34 cellular contexts compared by ENCODE assay signal in the genomic region with DNA sequence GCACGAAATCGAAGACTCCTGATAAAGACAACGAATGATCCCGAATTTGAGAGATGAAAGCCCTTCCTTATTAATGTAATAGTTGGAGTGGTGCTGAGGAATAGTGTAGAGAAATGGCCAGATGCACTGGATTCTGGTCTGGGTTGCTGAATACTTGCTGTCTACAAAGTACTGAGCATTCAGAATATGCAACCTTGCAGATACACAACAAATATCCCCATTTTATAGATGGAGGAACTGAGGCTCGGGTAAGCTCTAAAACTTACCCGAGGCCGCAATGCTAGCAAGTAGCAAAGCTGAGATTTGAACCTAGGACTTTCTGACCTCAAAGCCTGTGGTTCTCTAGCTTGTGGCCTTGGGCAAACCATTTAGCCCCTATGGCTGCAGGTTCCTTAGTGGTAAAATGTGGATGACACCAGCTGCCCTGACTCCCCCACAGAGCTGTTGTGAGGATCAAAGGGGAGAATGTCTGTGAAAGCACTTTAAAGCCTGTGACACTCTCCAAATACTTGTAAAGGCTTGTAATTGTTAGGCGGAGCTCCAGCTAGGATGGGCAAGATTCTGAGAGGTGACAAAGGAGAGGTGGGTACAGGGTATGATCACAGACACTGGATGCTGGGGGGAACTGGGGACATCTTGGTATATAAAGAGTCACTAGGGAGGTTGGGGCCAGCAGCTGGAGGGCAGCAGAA. TPM values are rescaled to one million over a fixed set of nuclear protein-coding genes. Genes with fewer than 3 reads are reported as not detected.
A peak's percentile ranks its signal among the peaks of the same experiment; 100 is the strongest.
DNase-seq lines count a peak whose midpoint lies in the region; ATAC-seq, FAIRE-seq and TF ChIP-seq lines count a peak whose summit lies in the region.
"Had no signal": no experiment of that assay in that cellular context is flagged by ENCODE, and none has a peak within 500 bp of the region (broad histone marks: within the 10 kb centered on the region; RNA-seq: fewer than 3 reads in every experiment).

No MANE protein-coding gene starts in this region.

- no peak overlapping the region for H3K4ac ChIP-seq in trophoblast cell (ENCODE audit: low read depth, low read length)

- H2BK5ac ChIP-seq in trophoblast cell (ENCODE audit: low read depth, low read length, poor library complexity): no peak overlapping the region

- ATAC-seq in HepG2 (no peak), right lobe of liver (no peak), HG03159 (IDR thresholded peaks at IDR 0.05; ENCODE audit: unreplicated experiment) (no peak), GM18517 (IDR thresholded peaks at IDR 0.05; ENCODE audit: unreplicated experiment) (no peak)
- no peak for ATAC-seq in activated T-helper 17 cell treated with anti-CD3 and anti-CD28 coated beads, Interleukin-2, amount 50 U/mL, for 72 hours (replicated peaks)
- ATAC-seq: HCT116, left colon had no signal

- DNase-seq in HepG2 (ENCODE audit: low spot score): no peak
- DNase-seq in right lobe of liver: no peak
- peak; percentile 14 for DNase-seq in neural progenitor cell (ENCODE audit: low spot score)
- DNase-seq in trophoblast cell: no peak
- DNase-seq: activated naive CD4-positive, alpha-beta T cell treated with anti-CD3 and anti-CD28 coated beads, Interleukin-2, amount 50 U/mL, for 16 hours; anterior cingulate cortex; Caco-2; DMS53; effector CD4-positive, alpha-beta T cell; left colon; mammary epithelial cell; NCI-H1092; NCI-H187 treated with DMSO at 0.1 percent for 48 hours; NCI-H2171; RPMI8226; SJCRH30; small intestine; stimulated activated naive CD4-positive, alpha-beta T cell had no signal

- H3K27ac ChIP-seq in HepG2 (ENCODE audit: extremely low read length, insufficient read depth, low read length) (no peak overlapping the region), right lobe of liver (no peak overlapping the region), KOPT-K1 (ENCODE audit: low read depth, low read length, poor library complexity, severe bottlenecking) (peak overlapping the region; percentile 29), neural progenitor cell (no peak overlapping the region), trophoblast cell (ENCODE audit: low read depth, low read length) (no peak overlapping the region)
- H3K27ac ChIP-seq: cardiac muscle cell, epithelial cell of prostate, parathyroid adenoma, SJCRH30 had no signal

- peaks cover 12% of the 10 kb centered on the region for H3F3A ChIP-seq in neural progenitor cell (ENCODE audit: low read depth)

- no peak for FAIRE-seq in HepG2 (lab: Jason Lieb, UNC)
- FAIRE-seq: colon, G401.6, small intestine, TTC549 had no signal

- H3K27me3 Mint-ChIP-seq in activated T-helper 17 cell treated with anti-CD3 and anti-CD28 coated beads, Interleukin-2, amount 50 U/mL, for 72 hours: peaks cover 14% of the 10 kb centered on the region
- H3K27me3 Mint-ChIP-seq in neural progenitor cell (ENCODE audit: insufficient read depth, low read depth): peaks cover 7% of the 10 kb centered on the region

- H3K4me3 ChIP-seq in HepG2 (replicated peaks in 1 of 3; ENCODE audit: insufficient read depth in 1 of 3, low read depth in 2 of 3, low read length in 3 of 3) (no peak overlapping the region), right lobe of liver (no peak overlapping the region), neural progenitor cell (no peak overlapping the region), trophoblast cell (ENCODE audit: low read depth, low read length) (no peak overlapping the region)
- H3K4me3 ChIP-seq: cardiac muscle cell, SJCRH30 had no signal

- TF ChIP-seq CTCF in HepG2 (CRISPR knock-in tag; IDR thresholded peaks at IDR 0.05): no peak
- no peak for TF ChIP-seq CTCF in right lobe of liver (IDR thresholded peaks at IDR 0.05)
- TF ChIP-seq CTCF in neural progenitor cell (IDR thresholded peaks at IDR 0.05): no peak

- in situ Hi-C loops in HepG2 (cut with HindIII; ENCODE audit: extremely low pct_ligation_motif_present, low pct_unique_long_range_greater_than_20kb): no loop called here

- no peak overlapping the region for H2AFZ ChIP-seq in HepG2 (ENCODE audit: low read length)
- no peak overlapping the region for H2AFZ ChIP-seq in neural progenitor cell (replicated peaks)
- no peak overlapping the region for H2AFZ ChIP-seq in trophoblast cell (ENCODE audit: insufficient read depth, low read length, poor library complexity)
- H2AFZ ChIP-seq: parathyroid adenoma had no signal

- no peak overlapping the region for H4K12ac ChIP-seq in trophoblast cell (ENCODE audit: low read depth, low read length)

- no peak overlapping the region for H2BK12ac ChIP-seq in trophoblast cell (ENCODE audit: low read length)

- H3K9me3 Mint-ChIP-seq in activated T-helper 17 cell treated with anti-CD3 and anti-CD28 coated beads, Interleukin-2, amount 50 U/mL, for 72 hours: no peaks in the 10 kb centered on the region
- H3K9me3 Mint-ChIP-seq in neural progenitor cell: no peaks in the 10 kb centered on the region
- H3K9me3 Mint-ChIP-seq: neural crest cell had no signal

- H3K18ac ChIP-seq in trophoblast cell (ENCODE audit: low read length): no peak overlapping the region

- H3K14ac ChIP-seq in trophoblast cell (ENCODE audit: low read length): no peak overlapping the region

- intact Hi-C loops in HepG2 (cut with micrococcal nuclease; ENCODE audit: unreplicated experiment) (no loop called here), right lobe of liver (cut with DNase I) (no loop called here)

- BruUV-seq in HepG2 (replicated peaks; lab: Mats Ljungman, UMichigan): no TSS peak

- H3K4me1 Mint-ChIP-seq in activated T-helper 17 cell treated with anti-CD3 and anti-CD28 coated beads, Interleukin-2, amount 50 U/mL, for 72 hours: peaks cover 12% of the 10 kb centered on the region
- H3K4me1 Mint-ChIP-seq in neural progenitor cell: peaks cover 13% of the 10 kb centered on the region
- H3K4me1 Mint-ChIP-seq: CD14-positive monocyte, neural crest cell had no signal

- peak overlapping the region; percentile 60 for H3K27ac Mint-ChIP-seq in activated T-helper 17 cell treated with anti-CD3 and anti-CD28 coated beads, Interleukin-2, amount 50 U/mL, for 72 hours
- H3K27ac Mint-ChIP-seq in neural progenitor cell: no peak overlapping the region
- H3K27ac Mint-ChIP-seq: CD14-positive monocyte had no signal

- H2AK5ac ChIP-seq in trophoblast cell (ENCODE audit: low read length): no peak overlapping the region

- H2BK120ac ChIP-seq in trophoblast cell (ENCODE audit: insufficient read depth, low read length, poor library complexity): no peak overlapping the region

- H3K27me3 ChIP-seq in HepG2 (ENCODE audit: control insufficient read depth in 1 of 2, insufficient read depth in 2 of 2, low read length in 2 of 2): no peaks in the 10 kb centered on the region; a peak in 1 of 5 replicates
- no peaks in the 10 kb centered on the region for H3K27me3 ChIP-seq in right lobe of liver
- H3K27me3 ChIP-seq in neural progenitor cell: no peaks in the 10 kb centered on the region
- no peaks in the 10 kb centered on the region for H3K27me3 ChIP-seq in trophoblast cell (ENCODE audit: insufficient read depth, low read length)
- H3K27me3 ChIP-seq: cardiac muscle cell, SJCRH30 had no signal

- WGBS in HepG2 (ENCODE audit: low lambda C conversion rate): 42% methylated on average over 8 of the region's 8 CpGs
- WGBS in right lobe of liver (ENCODE audit: insufficient coverage, low coverage, low lambda C conversion rate, missing lambda C conversion rate): 84% methylated on average over 8 of the region's 8 CpGs
- WGBS in trophoblast cell (ENCODE audit: extremely low coverage, insufficient coverage, insufficient read length): no CpG with 5 or more reads among the region's 8 CpGs

- H3K79me1 ChIP-seq in trophoblast cell (ENCODE audit: low read length): no peaks in the 10 kb centered on the region

- POLR2A ChIA-PET in HepG2 (lab: Yijun Ruan, JAX): no interaction called here

- no peak overlapping the region for H4K91ac ChIP-seq in trophoblast cell (ENCODE audit: low read depth, low read length)

- no peak overlapping the region for H4K8ac ChIP-seq in trophoblast cell (ENCODE audit: low read depth, low read length)

- TF ChIP-seq RAD21 in HepG2 (CRISPR knock-in tag; IDR thresholded peaks at IDR 0.05): no peak

- H3K9me3 ChIP-seq in HepG2 (ENCODE audit: low read length) (no peaks in the 10 kb centered on the region), right lobe of liver (no peaks in the 10 kb centered on the region), KOPT-K1 (ENCODE audit: insufficient read depth, low read length, poor library complexity, severe bottlenecking) (no peaks in the 10 kb centered on the region), neural progenitor cell (ENCODE audit: low read depth) (no peaks in the 10 kb centered on the region), trophoblast cell (ENCODE audit: insufficient read depth, low read depth, low read length) (no peaks in the 10 kb centered on the region)
- H3K9me3 ChIP-seq: Caco-2, SJCRH30 had no signal

- H3K79me2 ChIP-seq in HepG2 (ENCODE audit: insufficient read depth, low read length): no peaks in the 10 kb centered on the region
- H3K79me2 ChIP-seq in neural progenitor cell (ENCODE audit: low read depth): no peaks in the 10 kb centered on the region
- H3K79me2 ChIP-seq in trophoblast cell (ENCODE audit: control insufficient read depth, insufficient read depth, low read length, poor library complexity): no peaks in the 10 kb centered on the region
- H3K79me2 ChIP-seq: parathyroid adenoma had no signal

- no peak for TF ChIP-seq POLR2A in HepG2 (IDR thresholded peaks at IDR 0.05; ENCODE audit: insufficient read depth in 1 of 2, low read depth in 2 of 2, low read length in 2 of 2)
- TF ChIP-seq POLR2A in right lobe of liver (IDR thresholded peaks at IDR 0.05): no peak

- H3K4me2 ChIP-seq in HepG2 (ENCODE audit: low read depth, low read length) (no peak overlapping the region), neural progenitor cell (no peak overlapping the region), trophoblast cell (ENCODE audit: low read length) (no peak overlapping the region)

- H3K9ac ChIP-seq in HepG2 (ENCODE audit: insufficient read depth, low read depth, low read length) (no peak overlapping the region), neural progenitor cell (no peak overlapping the region), trophoblast cell (ENCODE audit: low read length) (no peak overlapping the region)
- H3K9ac ChIP-seq: parathyroid adenoma had no signal

- H3K36me3 ChIP-seq in HepG2 (replicated peaks in 1 of 2; ENCODE audit: control insufficient read depth in 1 of 2, insufficient read depth in 2 of 2, low read length in 2 of 2): no peaks in the 10 kb centered on the region
- H3K36me3 ChIP-seq in right lobe of liver: no peaks in the 10 kb centered on the region
- H3K36me3 ChIP-seq in KOPT-K1 (ENCODE audit: insufficient read depth, low read length): no peaks in the 10 kb centered on the region
- no peaks in the 10 kb centered on the region for H3K36me3 ChIP-seq in neural progenitor cell
- no peaks in the 10 kb centered on the region for H3K36me3 ChIP-seq in trophoblast cell (ENCODE audit: control insufficient read depth in 1 of 2, insufficient read depth in 2 of 2, low read length in 2 of 2)
- H3K36me3 ChIP-seq: cardiac muscle cell, SJCRH30 had no signal

- H3K4me3 Mint-ChIP-seq in activated T-helper 17 cell treated with anti-CD3 and anti-CD28 coated beads, Interleukin-2, amount 50 U/mL, for 72 hours: peak overlapping the region; percentile 34
- no peak overlapping the region for H3K4me3 Mint-ChIP-seq in neural progenitor cell
- H3K4me3 Mint-ChIP-seq: CD14-positive monocyte, neural crest cell had no signal

- no peaks in the 10 kb centered on the region for H4K20me1 ChIP-seq in HepG2 (ENCODE audit: insufficient read depth, low read length)
- H4K20me1 ChIP-seq in neural progenitor cell (ENCODE audit: low read depth): no peaks in the 10 kb centered on the region

- CTCF ChIA-PET in HepG2 (lab: Yijun Ruan, JAX; ENCODE audit: low intra/inter-chr PET ratio, low total read pairs): no interaction called here

- TF ChIP-seq EP300 in HepG2 (IDR thresholded peaks at IDR 0.05; ENCODE audit: low read depth in 2 of 2, low read length in 2 of 2) (no peak), HepG2 (CRISPR knock-in tag; IDR thresholded peaks at IDR 0.05; ENCODE audit: borderline replicate concordance) (no peak)

- no peaks in the 10 kb centered on the region for H3K36me3 Mint-ChIP-seq in activated T-helper 17 cell treated with anti-CD3 and anti-CD28 coated beads, Interleukin-2, amount 50 U/mL, for 72 hours (ENCODE audit: low read depth)
- H3K36me3 Mint-ChIP-seq in neural progenitor cell: no peaks in the 10 kb centered on the region
- H3K36me3 Mint-ChIP-seq: CD14-positive monocyte had no signal

- no peak overlapping the region for H3K23ac ChIP-seq in trophoblast cell (ENCODE audit: low read length)

- H3K4me1 ChIP-seq in HepG2 (ENCODE audit: insufficient read depth, low read length) (no peaks in the 10 kb centered on the region), right lobe of liver (no peaks in the 10 kb centered on the region), neural progenitor cell (peaks cover 6% of the 10 kb centered on the region), trophoblast cell (ENCODE audit: control insufficient read depth in 1 of 2, insufficient read depth in 2 of 2, low read length in 2 of 2) (no peaks in the 10 kb centered on the region)
- H3K4me1 ChIP-seq: Caco-2, parathyroid adenoma had no signal

RNA-seq across cellular contexts. Expression of gene FOXB1, which starts 39.8 kb away (rescaled TPM):
- total RNA-seq in HepG2 (2016; rRNA removed; fragmentation: Illumina TruSeq; extraction: Trizol) (not detected in 2 replicates), right lobe of liver (not detected), neural progenitor cell (ENCODE audit: low replicate concordance) (7.3 and 9.6 TPM in 2 replicates)
- not detected in 2 replicates for total RNA-seq in HepG2 (2016; cell fraction: cytosol; rRNA removed; fragmentation: Illumina TruSeq; extraction: Trizol; ENCODE audit: low read depth)
- total RNA-seq in HepG2 (2016; cell fraction: insoluble cytoplasmic fraction; rRNA removed; fragmentation: Illumina TruSeq; extraction: Trizol): not detected in 2 replicates
- not detected in 2 replicates for total RNA-seq in HepG2 (2016; cell fraction: membrane; rRNA removed; fragmentation: Illumina TruSeq; extraction: Trizol)
- not detected in 2 replicates for total RNA-seq in HepG2 (2016; cell fraction: nucleus; rRNA removed; fragmentation: Illumina TruSeq; extraction: Trizol)
- not detected in 2 replicates for polyA plus RNA-seq in HepG2 (2011; rRNA removed)
- polyA plus RNA-seq in HepG2 (2011; cell fraction: cytosol; rRNA removed): not detected in 2 replicates
- not detected in 2 replicates for polyA plus RNA-seq in HepG2 (2011; cell fraction: nucleus; rRNA removed)
- not detected in 2 replicates for polyA plus RNA-seq in HepG2 (2012)
- polyA plus RNA-seq in HepG2 (2016; cell fraction: cytosol; fragmentation: Illumina TruSeq; extraction: Trizol; ENCODE audit: low read depth): not detected in 2 replicates
- not detected in 2 replicates for polyA plus RNA-seq in HepG2 (2016; cell fraction: insoluble cytoplasmic fraction; fragmentation: Illumina TruSeq; extraction: Trizol; ENCODE audit: low read depth)
- not detected in 2 replicates for polyA plus RNA-seq in HepG2 (2016; cell fraction: membrane; fragmentation: Illumina TruSeq; extraction: Trizol; ENCODE audit: low read depth)
- not detected in 2 replicates for polyA plus RNA-seq in HepG2 (2016; cell fraction: nucleus; fragmentation: Illumina TruSeq; extraction: Trizol; ENCODE audit: insufficient read depth, low read depth)
- not detected in 2 replicates for polyA minus RNA-seq in HepG2 (2011; rRNA and poly(A)+ RNA removed; ENCODE audit: low replicate concordance)
- polyA minus RNA-seq in HepG2 (2011; cell fraction: cytosol; rRNA and poly(A)+ RNA removed): not detected in 2 replicates
- polyA minus RNA-seq in HepG2 (2011; cell fraction: nucleus; rRNA and poly(A)+ RNA removed): not detected in 2 replicates
- 1 to 10 TPM in 1 of 2 donors, under 1 TPM in 1; 0.77 to 1.1 TPM for total RNA-seq in activated T-helper 17 cell treated with anti-CD3 and anti-CD28 coated beads, Interleukin-2, amount 50 U/mL, for 72 hours
- polyA plus RNA-seq in trophoblast cell (2013): 0.04 and 0.05 TPM in 2 replicates
- total RNA-seq: Caco-2, cardiac muscle cell, left colon, mammary epithelial cell, OCI-LY7, temporal lobe, urinary bladder had no signal
- polyA plus RNA-seq: cardiac muscle cell, CD14-positive monocyte, mammary epithelial cell, small intestine had no signal
